1 cellular context compared by ENCODE assay signal in the genomic region with DNA sequence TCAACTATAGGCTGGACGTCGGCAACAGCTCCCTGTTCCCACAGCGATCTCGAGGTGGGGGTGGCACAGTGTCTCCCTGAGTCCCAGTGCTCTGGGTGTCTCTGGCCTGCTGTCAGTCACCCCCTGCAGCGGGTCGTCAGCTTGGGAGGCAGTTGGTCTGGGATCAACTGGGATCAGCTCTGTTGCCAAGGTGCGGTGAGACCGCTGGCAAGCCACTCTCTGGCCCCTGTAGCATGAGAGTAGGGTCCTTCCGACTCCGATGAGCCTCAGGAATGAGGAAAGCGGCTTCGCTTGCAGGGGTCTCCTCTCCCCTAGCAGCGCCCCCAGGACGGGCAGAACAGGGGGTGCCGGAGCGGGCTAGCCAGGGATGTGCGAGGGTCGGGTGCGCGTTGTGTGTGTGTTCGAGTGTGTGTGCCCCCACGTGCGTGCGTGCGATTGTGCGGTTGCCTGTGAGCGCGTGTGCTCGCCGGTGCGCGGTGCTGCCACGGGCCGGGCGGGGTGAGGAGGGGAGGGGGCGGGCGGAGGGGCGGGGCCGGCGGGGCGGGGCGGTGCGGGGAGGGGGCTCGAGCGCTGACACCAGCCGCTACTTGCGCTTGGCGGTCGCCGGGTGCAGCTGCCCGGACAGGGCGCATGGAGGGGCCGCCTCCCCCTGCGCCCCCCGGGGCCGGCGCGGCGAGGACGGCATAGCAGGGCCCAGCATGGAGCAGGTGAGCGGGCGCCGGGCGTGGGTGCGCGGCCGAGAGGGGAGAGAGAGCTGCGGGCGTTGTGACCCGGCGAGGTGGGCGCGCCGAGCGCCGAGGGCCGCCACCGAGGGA.
TF ChIP-seq lines count a peak whose summit lies in the region.

No MANE protein-coding gene starts in this region.

TF ChIP-seq in HEK293, 187 proteins besides CTCF, POLR2A, EP300 and RAD21 (continued from another document):
- TF ChIP-seq ZBTB8A (tag by site-specific recombination; IDR thresholded peaks at IDR 0.05) (0 out of 2 replicates have a peak, but pooled peaks have one; percentile 44), ZBTB7A (tag by site-specific recombination; IDR thresholded peaks at IDR 0.05; ENCODE audit: low read depth) (0 out of 2 replicates have a peak, but pooled peaks have one; percentile 17), ZNF660 (tag by site-specific recombination; IDR thresholded peaks at IDR 0.05) (no peak)
- TF ChIP-seq, protein P1, sequence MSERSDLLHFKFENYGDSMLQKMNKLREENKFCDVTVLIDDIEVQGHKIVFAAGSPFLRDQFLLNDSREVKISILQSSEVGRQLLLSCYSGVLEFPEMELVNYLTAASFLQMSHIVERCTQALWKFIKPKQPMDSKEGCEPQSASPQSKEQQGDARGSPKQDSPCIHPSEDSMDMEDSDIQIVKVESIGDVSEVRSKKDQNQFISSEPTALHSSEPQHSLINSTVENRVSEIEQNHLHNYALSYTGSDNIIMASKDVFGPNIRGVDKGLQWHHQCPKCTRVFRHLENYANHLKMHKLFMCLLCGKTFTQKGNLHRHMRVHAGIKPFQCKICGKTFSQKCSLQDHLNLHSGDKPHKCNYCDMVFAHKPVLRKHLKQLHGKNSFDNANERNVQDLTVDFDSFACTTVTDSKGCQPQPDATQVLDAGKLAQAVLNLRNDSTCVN (tag by site-specific recombination; optimal IDR thresholded peaks at IDR 0.05) = peak; percentile 45
